1 cellular context compared by ENCODE assay signal in genomic region chr22:35552846-35553245, GRCh38.
TF ChIP-seq lines count a peak whose summit lies in the region.

No MANE protein-coding gene starts in this region.

TF ChIP-seq in HepG2, 621 proteins besides CTCF, POLR2A, EP300 and RAD21:
- TF ChIP-seq TFE3 (CRISPR knock-in tag; IDR thresholded peaks at IDR 0.05) (no peak), ADNP (CRISPR knock-in tag; IDR thresholded peaks at IDR 0.05) (peak; percentile 38; the same call in 1 of the 2 replicates), ATF4 (CRISPR knock-in tag; IDR thresholded peaks at IDR 0.05) (no peak), ZNF75D (CRISPR knock-in tag; IDR thresholded peaks at IDR 0.05; ENCODE audit: borderline replicate concordance) (no peak), MXI1 (IDR thresholded peaks at IDR 0.05; ENCODE audit: borderline replicate concordance, low read depth, low read length) (no peak), ZNF496 (CRISPR knock-in tag; IDR thresholded peaks at IDR 0.05; ENCODE audit: insufficient replicate concordance) (no peak), ZMYM3 (CRISPR knock-in tag; IDR thresholded peaks at IDR 0.05) (peak; percentile 66; the same call in 1 of the 2 replicates), TEAD2 (CRISPR knock-in tag; IDR thresholded peaks at IDR 0.05) (no peak), BRD4 (CRISPR knock-in tag; IDR thresholded peaks at IDR 0.05) (no peak), ZNF629 (CRISPR knock-in tag; conservative IDR thresholded peaks at IDR 0.05) (peak; percentile 91), ZBTB10 (CRISPR knock-in tag; IDR thresholded peaks at IDR 0.05; ENCODE audit: borderline replicate concordance) (no peak), ZNF205 (CRISPR knock-in tag; IDR thresholded peaks at IDR 0.05) (no peak), HDAC1 (CRISPR knock-in tag; IDR thresholded peaks at IDR 0.05) (no peak), ZNF207 (IDR thresholded peaks at IDR 0.05; ENCODE audit: borderline replicate concordance) (no peak)
- TF ChIP-seq, protein P1, sequence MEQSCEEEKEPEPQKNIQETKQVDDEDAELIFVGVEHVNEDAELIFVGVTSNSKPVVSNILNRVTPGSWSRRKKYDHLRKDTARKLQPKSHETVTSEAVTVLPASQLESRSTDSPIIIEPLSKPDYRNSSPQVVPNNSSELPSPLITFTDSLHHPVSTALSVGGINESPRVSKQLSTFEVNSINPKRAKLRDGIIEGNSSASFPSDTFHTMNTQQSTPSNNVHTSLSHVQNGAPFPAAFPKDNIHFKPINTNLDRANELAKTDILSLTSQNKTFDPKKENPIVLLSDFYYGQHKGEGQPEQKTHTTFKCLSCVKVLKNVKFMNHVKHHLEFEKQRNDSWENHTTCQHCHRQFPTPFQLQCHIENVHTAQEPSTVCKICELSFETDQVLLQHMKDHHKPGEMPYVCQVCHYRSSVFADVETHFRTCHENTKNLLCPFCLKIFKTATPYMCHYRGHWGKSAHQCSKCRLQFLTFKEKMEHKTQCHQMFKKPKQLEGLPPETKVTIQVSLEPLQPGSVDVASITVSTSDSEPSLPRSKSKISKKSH (CRISPR knock-in tag; IDR thresholded peaks at IDR 0.05; ENCODE audit: borderline replicate concordance) = no peak
- TF ChIP-seq, protein P2, sequence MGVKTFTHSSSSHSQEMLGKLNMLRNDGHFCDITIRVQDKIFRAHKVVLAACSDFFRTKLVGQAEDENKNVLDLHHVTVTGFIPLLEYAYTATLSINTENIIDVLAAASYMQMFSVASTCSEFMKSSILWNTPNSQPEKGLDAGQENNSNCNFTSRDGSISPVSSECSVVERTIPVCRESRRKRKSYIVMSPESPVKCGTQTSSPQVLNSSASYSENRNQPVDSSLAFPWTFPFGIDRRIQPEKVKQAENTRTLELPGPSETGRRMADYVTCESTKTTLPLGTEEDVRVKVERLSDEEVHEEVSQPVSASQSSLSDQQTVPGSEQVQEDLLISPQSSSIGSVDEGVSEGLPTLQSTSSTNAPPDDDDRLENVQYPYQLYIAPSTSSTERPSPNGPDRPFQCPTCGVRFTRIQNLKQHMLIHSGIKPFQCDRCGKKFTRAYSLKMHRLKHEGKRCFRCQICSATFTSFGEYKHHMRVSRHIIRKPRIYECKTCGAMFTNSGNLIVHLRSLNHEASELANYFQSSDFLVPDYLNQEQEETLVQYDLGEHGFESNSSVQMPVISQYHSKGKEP (CRISPR knock-in tag; IDR thresholded peaks at IDR 0.05) = no peak
- TF ChIP-seq, protein P3, sequence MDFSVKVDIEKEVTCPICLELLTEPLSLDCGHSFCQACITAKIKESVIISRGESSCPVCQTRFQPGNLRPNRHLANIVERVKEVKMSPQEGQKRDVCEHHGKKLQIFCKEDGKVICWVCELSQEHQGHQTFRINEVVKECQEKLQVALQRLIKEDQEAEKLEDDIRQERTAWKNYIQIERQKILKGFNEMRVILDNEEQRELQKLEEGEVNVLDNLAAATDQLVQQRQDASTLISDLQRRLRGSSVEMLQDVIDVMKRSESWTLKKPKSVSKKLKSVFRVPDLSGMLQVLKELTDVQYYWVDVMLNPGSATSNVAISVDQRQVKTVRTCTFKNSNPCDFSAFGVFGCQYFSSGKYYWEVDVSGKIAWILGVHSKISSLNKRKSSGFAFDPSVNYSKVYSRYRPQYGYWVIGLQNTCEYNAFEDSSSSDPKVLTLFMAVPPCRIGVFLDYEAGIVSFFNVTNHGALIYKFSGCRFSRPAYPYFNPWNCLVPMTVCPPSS (IDR thresholded peaks at IDR 0.05) = no peak
- TF ChIP-seq, protein P4, sequence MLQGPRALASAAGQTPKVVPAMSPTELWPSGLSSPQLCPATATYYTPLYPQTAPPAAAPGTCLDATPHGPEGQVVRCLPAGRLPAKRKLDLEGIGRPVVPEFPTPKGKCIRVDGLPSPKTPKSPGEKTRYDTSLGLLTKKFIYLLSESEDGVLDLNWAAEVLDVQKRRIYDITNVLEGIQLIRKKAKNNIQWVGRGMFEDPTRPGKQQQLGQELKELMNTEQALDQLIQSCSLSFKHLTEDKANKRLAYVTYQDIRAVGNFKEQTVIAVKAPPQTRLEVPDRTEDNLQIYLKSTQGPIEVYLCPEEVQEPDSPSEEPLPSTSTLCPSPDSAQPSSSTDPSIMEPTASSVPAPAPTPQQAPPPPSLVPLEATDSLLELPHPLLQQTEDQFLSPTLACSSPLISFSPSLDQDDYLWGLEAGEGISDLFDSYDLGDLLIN (CRISPR knock-in tag; IDR thresholded peaks at IDR 0.05; ENCODE audit: borderline replicate concordance) = no peak
TF ChIP-seq in HepG2: peak in this region for 3.
